15 cellular contexts compared by ENCODE assay signal in the genomic region with DNA sequence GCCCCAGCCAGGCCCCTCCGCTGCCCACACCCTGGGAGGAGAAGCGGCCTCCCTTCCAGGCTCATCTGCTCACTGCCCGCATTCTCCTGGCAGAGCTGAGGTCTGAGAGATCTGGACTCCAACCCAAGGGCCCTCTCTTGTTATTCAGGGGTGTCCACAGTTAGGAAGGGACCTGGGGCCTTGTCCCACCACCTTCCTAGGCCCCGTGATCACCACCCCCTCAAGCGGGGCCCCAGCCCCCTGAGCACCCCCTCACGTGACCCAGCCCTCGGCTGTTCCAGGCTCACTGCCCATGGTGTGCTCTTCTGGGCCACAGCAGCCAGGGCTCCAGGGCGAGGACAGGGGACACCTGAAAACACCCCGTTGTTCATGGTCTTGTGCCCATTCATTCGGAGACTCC. TPM values are rescaled to one million over a fixed set of nuclear protein-coding genes. Genes with fewer than 3 reads are reported as not detected.
DNase-seq lines count a peak whose midpoint lies in the region; ATAC-seq and TF ChIP-seq lines count a peak whose summit lies in the region.
"Had no signal": no experiment of that assay in that cellular context is flagged by ENCODE, and none has a peak within 500 bp of the region (broad histone marks: within the 10 kb centered on the region; RNA-seq: fewer than 3 reads in every experiment).

No MANE protein-coding gene starts in this region.

- ATAC-seq in activated CD4-positive, alpha-beta T cell treated with anti-CD3 and anti-CD28 coated beads for 36 hours: peak; percentile 31
- no peak for ATAC-seq in stimulated activated naive B cell treated with anti-CD40 and anti-IgM and Interleukin-4, amounts not matched to agents 10 μg/mL and 1 μg/mL and 100 μg/mL, for 72 hours (replicated peaks)
- ATAC-seq in HG02610 (IDR thresholded peaks at IDR 0.05; ENCODE audit: unreplicated experiment) (no peak), HG03045 (IDR thresholded peaks at IDR 0.05; ENCODE audit: unreplicated experiment) (no peak)
- ATAC-seq: HCT116 had no signal

- no peaks in the 10 kb centered on the region for H3K27me3 Mint-ChIP-seq in activated CD4-positive, alpha-beta T cell treated with anti-CD3 and anti-CD28 coated beads for 36 hours
- no peaks in the 10 kb centered on the region for H3K27me3 Mint-ChIP-seq in stimulated activated naive B cell treated with anti-CD40 and anti-IgM and Interleukin-4, amounts not matched to agents 10 μg/mL and 1 μg/mL and 100 μg/mL, for 72 hours
- H3K27me3 Mint-ChIP-seq: activated CD4-positive, alpha-beta memory T cell treated with anti-CD3 and anti-CD28 coated beads for 36 hours had no signal

- peaks cover 3% of the 10 kb centered on the region; the same call in 1 of the 2 replicates for H4K20me1 ChIP-seq in OCI-LY3 (ENCODE audit: insufficient read depth, low read length)
- no peaks in the 10 kb centered on the region for H4K20me1 ChIP-seq in hepatocyte (ENCODE audit: insufficient read depth, poor library complexity, severe bottlenecking)

- CTCF ChIA-PET in activated CD4-positive, alpha-beta T cell treated with anti-CD3 and anti-CD28 coated beads for 36 hours (lab: Charles Lee): interaction anchor here (2.6 kb wide), 1 partner anchor 238 kb away, joined by 7 read pairs; no protein-coding TSS in a partner anchor

- H3K9me3 ChIP-seq in OCI-LY3 (ENCODE audit: insufficient read depth, low read length) (no peaks in the 10 kb centered on the region), hepatocyte (ENCODE audit: low read depth) (no peaks in the 10 kb centered on the region)

- H3K4me3 ChIP-seq in OCI-LY3 (ENCODE audit: low read length): peak overlapping the region; percentile 48
- no peak overlapping the region for H3K4me3 ChIP-seq in hepatocyte

- no peak overlapping the region for H3K27ac Mint-ChIP-seq in activated CD4-positive, alpha-beta T cell treated with anti-CD3 and anti-CD28 coated beads for 36 hours
- H3K27ac Mint-ChIP-seq in stimulated activated naive B cell treated with anti-CD40 and anti-IgM and Interleukin-4, amounts not matched to agents 10 μg/mL and 1 μg/mL and 100 μg/mL, for 72 hours: peak overlapping the region; percentile 31
- H3K27ac Mint-ChIP-seq: activated CD4-positive, alpha-beta memory T cell treated with anti-CD3 and anti-CD28 coated beads for 36 hours; activated naive CD8-positive, alpha-beta T cell treated with anti-CD3 and anti-CD28 coated beads, Interleukin-2, amount 10 ng/mL, durations not matched to agents 7 days and 5 days; activated T-helper 1 cell treated with anti-CD3 and anti-CD28 coated beads, Interleukin-12 subunit alpha, Interleukin-12 subunit beta, Interleukin-2, Interleukin-4 antibody, amounts not matched to agents 30 ng/mL and 10 ng/mL and 1 ng/mL, durations not matched to agents 14 hours and 24 hours and 36 hours had no signal

- H3K9ac ChIP-seq in OCI-LY3 (ENCODE audit: low read length): no peak overlapping the region

- peaks cover 35% of the 10 kb centered on the region for H3K4me1 ChIP-seq in OCI-LY3 (ENCODE audit: low read length)
- peaks cover 19% of the 10 kb centered on the region for H3K4me1 ChIP-seq in hepatocyte (ENCODE audit: insufficient read depth)

- no peak for DNase-seq in activated CD4-positive, alpha-beta T cell treated with anti-CD3 and anti-CD28 coated beads for 36 hours
- DNase-seq in activated CD4-positive, alpha-beta T cell treated with anti-CD3 and anti-CD28 coated beads, Interleukin-2, amount 50 U/mL, for 48 hours: no peak
- DNase-seq in hepatocyte (ENCODE audit: low spot score) (no peak), UCSD-AML1 (lab: John Stamatoyannopoulos, UW; ENCODE audit: unreplicated experiment) (no peak)
- no peak for DNase-seq in stimulated activated naive B cell treated with anti-CD40 and anti-IgM and Interleukin-4, amounts not matched to agents 10 μg/mL and 1 μg/mL and 100 μg/mL, for 72 hours
- DNase-seq: activated naive CD8-positive, alpha-beta T cell treated with anti-CD3 and anti-CD28 coated beads, Interleukin-2, amount 10 ng/mL, durations not matched to agents 7 days and 5 days; DMS53; kidney glomerular epithelial cell; stimulated activated CD4-positive, alpha-beta T cell treated with anti-CD3 and anti-CD28 coated beads, Interleukin-2, amount 100 ng/mL, for 48 hours had no signal

- no peak overlapping the region for H3K4me3 Mint-ChIP-seq in activated CD4-positive, alpha-beta T cell treated with anti-CD3 and anti-CD28 coated beads for 36 hours
- no peak overlapping the region for H3K4me3 Mint-ChIP-seq in stimulated activated naive B cell treated with anti-CD40 and anti-IgM and Interleukin-4, amounts not matched to agents 10 μg/mL and 1 μg/mL and 100 μg/mL, for 72 hours
- H3K4me3 Mint-ChIP-seq: activated CD4-positive, alpha-beta memory T cell treated with anti-CD3 and anti-CD28 coated beads for 36 hours; activated naive CD8-positive, alpha-beta T cell treated with anti-CD3 and anti-CD28 coated beads, Interleukin-2, amount 10 ng/mL, durations not matched to agents 7 days and 5 days; activated T-helper 1 cell treated with anti-CD3 and anti-CD28 coated beads, Interleukin-12 subunit alpha, Interleukin-12 subunit beta, Interleukin-2, Interleukin-4 antibody, amounts not matched to agents 30 ng/mL and 10 ng/mL and 1 ng/mL, durations not matched to agents 14 hours and 24 hours and 36 hours had no signal

- H3K79me2 ChIP-seq in OCI-LY3 (ENCODE audit: low read length): no peaks in the 10 kb centered on the region
- H3K79me2 ChIP-seq in hepatocyte: no peaks in the 10 kb centered on the region

- H3K27me3 ChIP-seq in OCI-LY3 (ENCODE audit: low read depth, low read length) (peaks cover 45% of the 10 kb centered on the region), hepatocyte (no peaks in the 10 kb centered on the region)

- H3K4me1 Mint-ChIP-seq in activated CD4-positive, alpha-beta T cell treated with anti-CD3 and anti-CD28 coated beads for 36 hours: peaks cover 20% of the 10 kb centered on the region
- peaks cover 21 to 32% of the 10 kb centered on the region in 2 donors for H3K4me1 Mint-ChIP-seq in stimulated activated naive B cell treated with anti-CD40 and anti-IgM and Interleukin-4, amounts not matched to agents 10 μg/mL and 1 μg/mL and 100 μg/mL, for 72 hours

- intact Hi-C loops in activated CD4-positive, alpha-beta T cell treated with anti-CD3 and anti-CD28 coated beads for 36 hours (cut with DNase I, micrococcal nuclease): no loop called here

- H3K4me2 ChIP-seq in OCI-LY3 (ENCODE audit: low read length) (peak overlapping the region; percentile 77), hepatocyte (no peak overlapping the region)

- WGBS in hepatocyte (ENCODE audit: low lambda C conversion rate, missing lambda C conversion rate): 84% methylated on average over 6 of the region's 10 CpGs

- H3K9me2 ChIP-seq in hepatocyte (replicated peaks; ENCODE audit: insufficient read depth): no peaks in the 10 kb centered on the region

- H3K27ac ChIP-seq in OCI-LY3 (ENCODE audit: low read length) (no peak overlapping the region), hepatocyte (peak overlapping the region; percentile 55)

- no peak for TF ChIP-seq CTCF in OCI-LY3 (IDR thresholded peaks at IDR 0.05; ENCODE audit: low read depth, low read length)
- no peak for TF ChIP-seq CTCF in hepatocyte (IDR thresholded peaks at IDR 0.05; ENCODE audit: poor library complexity)

- H3K36me3 Mint-ChIP-seq in activated CD4-positive, alpha-beta T cell treated with anti-CD3 and anti-CD28 coated beads for 36 hours (ENCODE audit: low read depth): no peaks in the 10 kb centered on the region
- H3K36me3 Mint-ChIP-seq in stimulated activated naive B cell treated with anti-CD40 and anti-IgM and Interleukin-4, amounts not matched to agents 10 μg/mL and 1 μg/mL and 100 μg/mL, for 72 hours: no peaks in the 10 kb centered on the region
- H3K36me3 Mint-ChIP-seq: activated CD4-positive, alpha-beta memory T cell treated with anti-CD3 and anti-CD28 coated beads for 36 hours; activated naive CD8-positive, alpha-beta T cell treated with anti-CD3 and anti-CD28 coated beads, Interleukin-2, amount 10 ng/mL, durations not matched to agents 7 days and 5 days had no signal

- no peaks in the 10 kb centered on the region for H3K36me3 ChIP-seq in OCI-LY3 (replicated peaks; ENCODE audit: low read depth, low read length)
- H3K36me3 ChIP-seq in hepatocyte (replicated peaks; ENCODE audit: insufficient read depth, low read depth): no peaks in the 10 kb centered on the region

- H3K9me3 Mint-ChIP-seq in activated CD4-positive, alpha-beta T cell treated with anti-CD3 and anti-CD28 coated beads for 36 hours (ENCODE audit: low read depth): no peaks in the 10 kb centered on the region
- no peaks in the 10 kb centered on the region for H3K9me3 Mint-ChIP-seq in stimulated activated naive B cell treated with anti-CD40 and anti-IgM and Interleukin-4, amounts not matched to agents 10 μg/mL and 1 μg/mL and 100 μg/mL, for 72 hours
- H3K9me3 Mint-ChIP-seq: activated CD4-positive, alpha-beta memory T cell treated with anti-CD3 and anti-CD28 coated beads for 36 hours; activated naive CD8-positive, alpha-beta T cell treated with anti-CD3 and anti-CD28 coated beads, Interleukin-2, amount 10 ng/mL, durations not matched to agents 7 days and 5 days; activated T-helper 1 cell treated with anti-CD3 and anti-CD28 coated beads, Interleukin-12 subunit alpha, Interleukin-12 subunit beta, Interleukin-2, Interleukin-4 antibody, amounts not matched to agents 30 ng/mL and 10 ng/mL and 1 ng/mL, durations not matched to agents 14 hours and 24 hours and 36 hours had no signal

- POLR2A ChIA-PET in activated CD4-positive, alpha-beta T cell treated with anti-CD3 and anti-CD28 coated beads for 36 hours (lab: Charles Lee): no interaction called here

- no peak overlapping the region for H2AFZ ChIP-seq in OCI-LY3 (ENCODE audit: low read depth, low read length)
- H2AFZ ChIP-seq in hepatocyte: no peak overlapping the region

RNA-seq across cellular contexts. Expression of a gene that starts 48.7 kb away (rescaled TPM):
- total RNA-seq in activated CD4-positive, alpha-beta T cell treated with anti-CD3 and anti-CD28 coated beads for 36 hours: under 1 TPM; 0.16 to 0.19 TPM
- 3.9 and 5.8 TPM in 2 replicates for total RNA-seq in hepatocyte
- 0.65 and 1.00 TPM in 2 replicates for polyA plus RNA-seq in hepatocyte
